Comparison of ENCODE assay signal across 1 cellular context in the genomic region with DNA sequence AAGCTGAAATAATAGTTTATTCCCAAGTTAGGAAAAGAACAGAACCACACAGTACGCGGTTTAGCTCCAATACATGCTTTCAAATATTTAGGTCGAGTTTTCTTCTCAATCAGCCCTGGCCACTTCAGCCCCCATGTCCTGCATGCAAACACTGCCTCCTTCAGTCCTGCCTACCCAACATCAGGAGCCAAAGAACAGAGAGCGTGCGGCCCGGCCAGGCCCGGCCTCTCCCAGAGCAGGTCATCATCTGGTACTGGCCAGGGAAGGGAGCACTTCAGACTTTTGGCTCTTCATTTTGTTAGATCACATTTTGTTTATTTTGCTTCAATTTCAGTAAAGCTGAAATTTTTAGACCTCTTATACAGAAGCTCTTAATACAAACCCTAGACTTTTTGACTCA.
TF ChIP-seq lines count a peak whose summit lies in the region.

No MANE protein-coding gene starts in this region.

TF ChIP-seq in H1, 55 proteins besides CTCF, POLR2A, EP300 and RAD21:
- TF ChIP-seq FOSL1 (IDR thresholded peaks at IDR 0.05; ENCODE audit: insufficient read depth, low read depth, low read length) (no peak), CTBP2 (IDR thresholded peaks at IDR 0.05; ENCODE audit: borderline replicate concordance, insufficient read depth, insufficient read length, low read length) (no peak)
